ENCODE assay signal across 2 cellular contexts in genomic region chr5:67030289-67031069, GRCh38.
A peak's percentile ranks its signal among the peaks of the same experiment; 100 is the strongest.
TF ChIP-seq lines count a peak whose summit lies in the region.

No MANE protein-coding gene starts in this region.

TF ChIP-seq in HEK293, 187 proteins besides CTCF, POLR2A, EP300 and RAD21 (continued from another document and continues in another):
- TF ChIP-seq ZBTB49 (tag by site-specific recombination; IDR thresholded peaks at IDR 0.05; ENCODE audit: low read depth): no peak
- TF ChIP-seq KLF9 (tag by site-specific recombination; IDR thresholded peaks at IDR 0.05; ENCODE audit: low read depth): no peak
- TF ChIP-seq ZNF423 (tag by site-specific recombination; IDR thresholded peaks at IDR 0.05): no peak
- no peak for TF ChIP-seq ZNF211 (tag by site-specific recombination; IDR thresholded peaks at IDR 0.05; ENCODE audit: low read depth)
- no peak for TF ChIP-seq ZNF138 (tag by site-specific recombination; IDR thresholded peaks at IDR 0.05; ENCODE audit: borderline replicate concordance)
- no peak for TF ChIP-seq KLF10 (tag by site-specific recombination; IDR thresholded peaks at IDR 0.05)
- no peak for TF ChIP-seq ZNF10 (tag by site-specific recombination; IDR thresholded peaks at IDR 0.05)
- no peak for TF ChIP-seq ZFP41 (tag by site-specific recombination; IDR thresholded peaks at IDR 0.05; ENCODE audit: borderline replicate concordance)
- TF ChIP-seq MZF1 (tag by site-specific recombination; IDR thresholded peaks at IDR 0.05; ENCODE audit: borderline replicate concordance): no peak
- TF ChIP-seq, protein P1, sequence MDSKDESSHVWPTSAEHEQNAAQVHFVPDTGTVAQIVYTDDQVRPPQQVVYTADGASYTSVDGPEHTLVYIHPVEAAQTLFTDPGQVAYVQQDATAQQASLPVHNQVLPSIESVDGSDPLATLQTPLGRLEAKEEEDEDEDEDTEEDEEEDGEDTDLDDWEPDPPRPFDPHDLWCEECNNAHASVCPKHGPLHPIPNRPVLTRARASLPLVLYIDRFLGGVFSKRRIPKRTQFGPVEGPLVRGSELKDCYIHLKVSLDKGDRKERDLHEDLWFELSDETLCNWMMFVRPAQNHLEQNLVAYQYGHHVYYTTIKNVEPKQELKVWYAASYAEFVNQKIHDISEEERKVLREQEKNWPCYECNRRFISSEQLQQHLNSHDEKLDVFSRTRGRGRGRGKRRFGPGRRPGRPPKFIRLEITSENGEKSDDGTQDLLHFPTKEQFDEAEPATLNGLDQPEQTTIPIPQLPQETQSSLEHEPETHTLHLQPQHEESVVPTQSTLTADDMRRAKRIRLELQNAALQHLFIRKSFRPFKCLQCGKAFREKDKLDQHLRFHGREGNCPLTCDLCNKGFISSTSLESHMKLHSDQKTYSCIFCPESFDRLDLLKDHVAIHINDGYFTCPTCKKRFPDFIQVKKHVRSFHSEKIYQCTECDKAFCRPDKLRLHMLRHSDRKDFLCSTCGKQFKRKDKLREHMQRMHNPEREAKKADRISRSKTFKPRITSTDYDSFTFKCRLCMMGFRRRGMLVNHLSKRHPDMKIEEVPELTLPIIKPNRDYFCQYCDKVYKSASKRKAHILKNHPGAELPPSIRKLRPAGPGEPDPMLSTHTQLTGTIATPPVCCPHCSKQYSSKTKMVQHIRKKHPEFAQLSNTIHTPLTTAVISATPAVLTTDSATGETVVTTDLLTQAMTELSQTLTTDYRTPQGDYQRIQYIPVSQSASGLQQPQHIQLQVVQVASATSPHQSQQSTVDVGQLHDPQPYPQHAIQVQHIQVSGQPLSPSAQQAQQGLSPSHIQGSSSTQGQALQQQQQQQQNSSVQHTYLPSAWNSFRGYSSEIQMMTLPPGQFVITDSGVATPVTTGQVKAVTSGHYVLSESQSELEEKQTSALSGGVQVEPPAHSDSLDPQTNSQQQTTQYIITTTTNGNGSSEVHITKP (tag by site-specific recombination; IDR thresholded peaks at IDR 0.05): no peak
- no peak for TF ChIP-seq ZNF248 (tag by site-specific recombination; IDR thresholded peaks at IDR 0.05)
- peak; percentile 59 for TF ChIP-seq ATF2 (tag by site-specific recombination; IDR thresholded peaks at IDR 0.05; ENCODE audit: low read depth)
- TF ChIP-seq PRDM4 (tag by site-specific recombination; IDR thresholded peaks at IDR 0.05): peak; percentile 61; the same call in 1 of the 2 replicates
- no peak for TF ChIP-seq ZNF610 (tag by site-specific recombination; IDR thresholded peaks at IDR 0.05; ENCODE audit: borderline replicate concordance)
- TF ChIP-seq ZSCAN5A (tag by site-specific recombination; IDR thresholded peaks at IDR 0.05): no peak

TF ChIP-seq in GM12878, 131 proteins besides CTCF, POLR2A, EP300 and RAD21 (continued from another document):
- TF ChIP-seq NFYA (IDR thresholded peaks at IDR 0.05; ENCODE audit: borderline replicate concordance, low read depth, low read length) (no peak), MEF2A (IDR thresholded peaks at IDR 0.05; ENCODE audit: insufficient read depth, low read depth, low read length) (0 out of 2 replicates have a peak, but pooled peaks have one; percentile 20)
